9 cellular contexts compared by ENCODE assay signal in genomic region chr5:139458580-139459407, GRCh38. TPM values are rescaled to one million over a fixed set of nuclear protein-coding genes. Genes with fewer than 3 reads are reported as not detected.
DNase-seq lines count a peak whose midpoint lies in the region; ATAC-seq, FAIRE-seq and TF ChIP-seq lines count a peak whose summit lies in the region.
"Had no signal": no experiment of that assay in that cellular context is flagged by ENCODE, and none has a peak within 500 bp of the region (broad histone marks: within the 10 kb centered on the region; RNA-seq: fewer than 3 reads in every experiment).

No MANE protein-coding gene starts in this region.

- H3K4me3 ChIP-seq in HEK293 (ENCODE audit: low read depth, low read length) (no peak overlapping the region), HepG2 (replicated peaks in 1 of 3; ENCODE audit: insufficient read depth in 1 of 3, low read depth in 2 of 3, low read length in 3 of 3) (no peak overlapping the region)

- WGBS in HepG2 (ENCODE audit: low lambda C conversion rate): 36% methylated on average over 8 of the region's 8 CpGs

- H3K9ac ChIP-seq in HepG2 (ENCODE audit: insufficient read depth, low read depth, low read length): no peak overlapping the region

- H2AFZ ChIP-seq in HepG2 (ENCODE audit: low read length): no peak overlapping the region

- no TSS peak for BruUV-seq in HepG2 (replicated peaks; lab: Mats Ljungman, UMichigan)

- H3K36me3 ChIP-seq in HEK293 (ENCODE audit: control insufficient read depth in 2 of 2, insufficient read depth in 1 of 2, low read length in 2 of 2): no peaks in the 10 kb centered on the region
- no peaks in the 10 kb centered on the region for H3K36me3 ChIP-seq in HepG2 (replicated peaks in 1 of 2; ENCODE audit: control insufficient read depth in 1 of 2, insufficient read depth in 2 of 2, low read length in 2 of 2)

- FAIRE-seq in RCC 7860 (lab: Jason Lieb, UNC): no peak
- FAIRE-seq in HepG2 (lab: Jason Lieb, UNC): no peak
- FAIRE-seq: islet of Langerhans had no signal

- CTCF ChIA-PET in HEK293 (lab: Yijun Ruan, JAX) (interaction anchor here (0.5 to 1.0 kb wide), 2 partner anchors 36 to 135 kb away, joined by 3 to 4 read pairs; no protein-coding TSS in a partner anchor), HepG2 (lab: Yijun Ruan, JAX; ENCODE audit: low intra/inter-chr PET ratio, low total read pairs) (no interaction called here)

- intact Hi-C loops in HepG2 (cut with micrococcal nuclease; ENCODE audit: unreplicated experiment): no loop called here

- TF ChIP-seq RAD21 in HepG2 (CRISPR knock-in tag; IDR thresholded peaks at IDR 0.05): no peak

- peak overlapping the region; percentile 59 for H3K4me2 ChIP-seq in HepG2 (ENCODE audit: low read depth, low read length)

- no peaks in the 10 kb centered on the region for H3K79me2 ChIP-seq in HepG2 (ENCODE audit: insufficient read depth, low read length)

- peaks cover 8 to 41% of the 10 kb centered on the region in 2 experiments for H3K27me3 ChIP-seq in HepG2 (ENCODE audit: control insufficient read depth in 1 of 2, insufficient read depth in 2 of 2, low read length in 2 of 2)

- TF ChIP-seq CTCF in HEK293 (tag by site-specific recombination; IDR thresholded peaks at IDR 0.05) (no peak), HepG2 (CRISPR knock-in tag; IDR thresholded peaks at IDR 0.05) (no peak)

- in situ Hi-C loops in HepG2 (cut with HindIII; ENCODE audit: extremely low pct_ligation_motif_present, low pct_unique_long_range_greater_than_20kb): no loop called here

- H3K9me3 ChIP-seq in HEK293 (ENCODE audit: control insufficient read depth, insufficient read depth, low read depth, low read length) (no peaks in the 10 kb centered on the region), HepG2 (ENCODE audit: low read length) (no peaks in the 10 kb centered on the region)

- DNase-seq in EL: peak; percentile 82
- DNase-seq in RCC 7860 (ENCODE audit: low spot score): peak; percentile 70
- peak; percentile 73 for DNase-seq in activated naive CD4-positive, alpha-beta T cell treated with anti-CD3 and anti-CD28 coated beads, Interleukin-2, amount 50 U/mL, for 16 hours
- DNase-seq in HepG2 (ENCODE audit: low spot score): no peak
- peak; percentile 75 for DNase-seq in stimulated activated naive CD8-positive, alpha-beta T cell treated with anti-CD3 and anti-CD28 coated beads, Interleukin-15, Interleukin-2, amounts not matched to agents 100 U/mL and 50 U/mL, for 24 hours
- no peak for DNase-seq in cerebellar nuclear complex (lab: John Stamatoyannopoulos, UW)
- no peak for DNase-seq in GM19240 (ENCODE audit: insufficient read length, low spot score)

- H3K27ac ChIP-seq in HEK293 (ENCODE audit: extremely low read depth, low read depth, low read length): no peak overlapping the region
- H3K27ac ChIP-seq in HepG2 (ENCODE audit: extremely low read length, insufficient read depth, low read length): no peak overlapping the region

- no peaks in the 10 kb centered on the region for H4K20me1 ChIP-seq in HepG2 (ENCODE audit: insufficient read depth, low read length)

- no peak for TF ChIP-seq POLR2A in HepG2 (IDR thresholded peaks at IDR 0.05; ENCODE audit: insufficient read depth in 1 of 2, low read depth in 2 of 2, low read length in 2 of 2)

- H3K4me1 ChIP-seq in HEK293 (ENCODE audit: control insufficient read depth, insufficient read depth, low read length) (no peaks in the 10 kb centered on the region; the same call in 1 of the 2 replicates), HepG2 (ENCODE audit: insufficient read depth, low read length) (peaks cover 41% of the 10 kb centered on the region)

- TF ChIP-seq EP300 in HepG2 (IDR thresholded peaks at IDR 0.05; ENCODE audit: low read depth in 2 of 2, low read length in 2 of 2): no peak
- TF ChIP-seq EP300 in HepG2 (CRISPR knock-in tag; IDR thresholded peaks at IDR 0.05; ENCODE audit: borderline replicate concordance): no peak

- POLR2A ChIA-PET in HEK293 (lab: Yijun Ruan, JAX) (interaction anchor here (0.9 to 1.1 kb wide), 2 partner anchors 10 to 20 kb away, joined by 3 to 6 read pairs; no protein-coding TSS in a partner anchor), HepG2 (lab: Yijun Ruan, JAX) (interaction anchor here (0.9 to 1.4 kb wide), 4 partner anchors 20 to 103 kb away, joined by 3 to 5 read pairs (median 4); partner anchors contain the start of genes DNAJC18 and UBE2D2)

- ATAC-seq in HepG2: peak; percentile 17
- ATAC-seq in stimulated activated naive CD8-positive, alpha-beta T cell treated with anti-CD3 and anti-CD28 coated beads, Interleukin-15, Interleukin-2, amounts not matched to agents 100 U/mL and 50 U/mL, for 24 hours: peak; percentile 93

RNA-seq across cellular contexts. Expression of gene ECSCR, which starts 3.7 kb away (rescaled TPM):
- total RNA-seq in HepG2 (2016; rRNA removed; fragmentation: Illumina TruSeq; extraction: Trizol): not detected in 2 replicates
- total RNA-seq in HepG2 (2016; cell fraction: cytosol; rRNA removed; fragmentation: Illumina TruSeq; extraction: Trizol; ENCODE audit: low read depth): not detected in 2 replicates
- total RNA-seq in HepG2 (2016; cell fraction: insoluble cytoplasmic fraction; rRNA removed; fragmentation: Illumina TruSeq; extraction: Trizol): 0.18 TPM in 1 of 2 replicates, not detected in the other
- total RNA-seq in HepG2 (2016; cell fraction: membrane; rRNA removed; fragmentation: Illumina TruSeq; extraction: Trizol): 0.34 and 0.48 TPM in 2 replicates
- not detected in 2 replicates for total RNA-seq in HepG2 (2016; cell fraction: nucleus; rRNA removed; fragmentation: Illumina TruSeq; extraction: Trizol)
- 0.13 and 0.18 TPM in 2 replicates for polyA plus RNA-seq in HepG2 (2011; rRNA removed)
- 0.07 TPM in 1 of 2 replicates, not detected in the other for polyA plus RNA-seq in HepG2 (2011; cell fraction: cytosol; rRNA removed)
- polyA plus RNA-seq in HepG2 (2011; cell fraction: nucleus; rRNA removed): 0.14 and 0.27 TPM in 2 replicates
- not detected in 2 replicates for polyA plus RNA-seq in HepG2 (2012)
- polyA plus RNA-seq in HepG2 (2016; cell fraction: cytosol; fragmentation: Illumina TruSeq; extraction: Trizol; ENCODE audit: low read depth): 0.46 and 0.48 TPM in 2 replicates
- not detected in 2 replicates for polyA plus RNA-seq in HepG2 (2016; cell fraction: insoluble cytoplasmic fraction; fragmentation: Illumina TruSeq; extraction: Trizol; ENCODE audit: low read depth)
- polyA plus RNA-seq in HepG2 (2016; cell fraction: membrane; fragmentation: Illumina TruSeq; extraction: Trizol; ENCODE audit: low read depth): not detected in 2 replicates
- polyA plus RNA-seq in HepG2 (2016; cell fraction: nucleus; fragmentation: Illumina TruSeq; extraction: Trizol; ENCODE audit: insufficient read depth, low read depth): not detected in 2 replicates
- polyA minus RNA-seq in HepG2 (2011; rRNA and poly(A)+ RNA removed; ENCODE audit: low replicate concordance): 0.86 TPM in 1 of 2 replicates, not detected in the other
- polyA minus RNA-seq in HepG2 (2011; cell fraction: cytosol; rRNA and poly(A)+ RNA removed): not detected in 2 replicates
- not detected in 2 replicates for polyA minus RNA-seq in HepG2 (2011; cell fraction: nucleus; rRNA and poly(A)+ RNA removed)

RNA-seq across cellular contexts. Expression of gene SMIM33, which starts 12.0 kb away (rescaled TPM):
- total RNA-seq in HepG2 (2016; rRNA removed; fragmentation: Illumina TruSeq; extraction: Trizol): not detected in 2 replicates
- not detected in 2 replicates for total RNA-seq in HepG2 (2016; cell fraction: cytosol; rRNA removed; fragmentation: Illumina TruSeq; extraction: Trizol; ENCODE audit: low read depth)
- total RNA-seq in HepG2 (2016; cell fraction: insoluble cytoplasmic fraction; rRNA removed; fragmentation: Illumina TruSeq; extraction: Trizol): not detected in 2 replicates
- not detected in 2 replicates for total RNA-seq in HepG2 (2016; cell fraction: membrane; rRNA removed; fragmentation: Illumina TruSeq; extraction: Trizol)
- total RNA-seq in HepG2 (2016; cell fraction: nucleus; rRNA removed; fragmentation: Illumina TruSeq; extraction: Trizol): not detected in 2 replicates
- polyA plus RNA-seq in HepG2 (2011; rRNA removed): 0.03 TPM in 1 of 2 replicates, not detected in the other
- polyA plus RNA-seq in HepG2 (2011; cell fraction: cytosol; rRNA removed): not detected in 2 replicates
- polyA plus RNA-seq in HepG2 (2011; cell fraction: nucleus; rRNA removed): not detected in 2 replicates
- polyA plus RNA-seq in HepG2 (2012): not detected in 2 replicates
- polyA plus RNA-seq in HepG2 (2016; cell fraction: cytosol; fragmentation: Illumina TruSeq; extraction: Trizol; ENCODE audit: low read depth): not detected in 2 replicates
- not detected in 2 replicates for polyA plus RNA-seq in HepG2 (2016; cell fraction: insoluble cytoplasmic fraction; fragmentation: Illumina TruSeq; extraction: Trizol; ENCODE audit: low read depth)
- not detected in 2 replicates for polyA plus RNA-seq in HepG2 (2016; cell fraction: membrane; fragmentation: Illumina TruSeq; extraction: Trizol; ENCODE audit: low read depth)
- not detected in 2 replicates for polyA plus RNA-seq in HepG2 (2016; cell fraction: nucleus; fragmentation: Illumina TruSeq; extraction: Trizol; ENCODE audit: insufficient read depth, low read depth)
- polyA minus RNA-seq in HepG2 (2011; rRNA and poly(A)+ RNA removed; ENCODE audit: low replicate concordance): 0.18 TPM in 1 of 2 replicates, not detected in the other
- polyA minus RNA-seq in HepG2 (2011; cell fraction: cytosol; rRNA and poly(A)+ RNA removed): not detected in 2 replicates
- polyA minus RNA-seq in HepG2 (2011; cell fraction: nucleus; rRNA and poly(A)+ RNA removed): not detected in 2 replicates

RNA-seq across cellular contexts. Expression of gene DNAJC18, which starts 19.5 kb away (rescaled TPM):
- 6.5 and 9.6 TPM in 2 replicates for total RNA-seq in HepG2 (2016; rRNA removed; fragmentation: Illumina TruSeq; extraction: Trizol)
- total RNA-seq in HepG2 (2016; cell fraction: cytosol; rRNA removed; fragmentation: Illumina TruSeq; extraction: Trizol; ENCODE audit: low read depth): 2.3 and 2.5 TPM in 2 replicates
- 5.6 and 9.2 TPM in 2 replicates for total RNA-seq in HepG2 (2016; cell fraction: insoluble cytoplasmic fraction; rRNA removed; fragmentation: Illumina TruSeq; extraction: Trizol)
- total RNA-seq in HepG2 (2016; cell fraction: membrane; rRNA removed; fragmentation: Illumina TruSeq; extraction: Trizol): 4.6 and 5.4 TPM in 2 replicates
- 6.0 and 8.1 TPM in 2 replicates for total RNA-seq in HepG2 (2016; cell fraction: nucleus; rRNA removed; fragmentation: Illumina TruSeq; extraction: Trizol)
- 5.7 and 6.6 TPM in 2 replicates for polyA plus RNA-seq in HepG2 (2011; rRNA removed)
- polyA plus RNA-seq in HepG2 (2011; cell fraction: cytosol; rRNA removed): 2.3 and 3.6 TPM in 2 replicates
- 1.3 and 1.6 TPM in 2 replicates for polyA plus RNA-seq in HepG2 (2011; cell fraction: nucleus; rRNA removed)
- polyA plus RNA-seq in HepG2 (2012): 9.7 and 12.5 TPM in 2 replicates
- polyA plus RNA-seq in HepG2 (2016; cell fraction: cytosol; fragmentation: Illumina TruSeq; extraction: Trizol; ENCODE audit: low read depth): 1.6 and 4.1 TPM in 2 replicates
- polyA plus RNA-seq in HepG2 (2016; cell fraction: insoluble cytoplasmic fraction; fragmentation: Illumina TruSeq; extraction: Trizol; ENCODE audit: low read depth): 9.3 and 9.5 TPM in 2 replicates
- 4.1 and 4.4 TPM in 2 replicates for polyA plus RNA-seq in HepG2 (2016; cell fraction: membrane; fragmentation: Illumina TruSeq; extraction: Trizol; ENCODE audit: low read depth)
- 7.1 and 8.5 TPM in 2 replicates for polyA plus RNA-seq in HepG2 (2016; cell fraction: nucleus; fragmentation: Illumina TruSeq; extraction: Trizol; ENCODE audit: insufficient read depth, low read depth)
- polyA minus RNA-seq in HepG2 (2011; rRNA and poly(A)+ RNA removed; ENCODE audit: low replicate concordance): 3.3 and 4.3 TPM in 2 replicates
- 4.4 and 5.2 TPM in 2 replicates for polyA minus RNA-seq in HepG2 (2011; cell fraction: cytosol; rRNA and poly(A)+ RNA removed)
- polyA minus RNA-seq in HepG2 (2011; cell fraction: nucleus; rRNA and poly(A)+ RNA removed): 3.1 and 3.6 TPM in 2 replicates

RNA-seq across cellular contexts. Expression of gene STING1, which starts 23.8 kb away (rescaled TPM):
- 0.56 and 1.3 TPM in 2 replicates for total RNA-seq in HepG2 (2016; rRNA removed; fragmentation: Illumina TruSeq; extraction: Trizol)
- 0.40 and 0.71 TPM in 2 replicates for total RNA-seq in HepG2 (2016; cell fraction: cytosol; rRNA removed; fragmentation: Illumina TruSeq; extraction: Trizol; ENCODE audit: low read depth)
- 0.59 and 1.8 TPM in 2 replicates for total RNA-seq in HepG2 (2016; cell fraction: insoluble cytoplasmic fraction; rRNA removed; fragmentation: Illumina TruSeq; extraction: Trizol)
- total RNA-seq in HepG2 (2016; cell fraction: membrane; rRNA removed; fragmentation: Illumina TruSeq; extraction: Trizol): 1.0 and 1.5 TPM in 2 replicates
- 2.5 and 3.9 TPM in 2 replicates for total RNA-seq in HepG2 (2016; cell fraction: nucleus; rRNA removed; fragmentation: Illumina TruSeq; extraction: Trizol)
- polyA plus RNA-seq in HepG2 (2011; rRNA removed): 4.4 and 5.1 TPM in 2 replicates
- 2.4 and 3.4 TPM in 2 replicates for polyA plus RNA-seq in HepG2 (2011; cell fraction: cytosol; rRNA removed)
- 22.3 and 29.1 TPM in 2 replicates for polyA plus RNA-seq in HepG2 (2011; cell fraction: nucleus; rRNA removed)
- 2.3 and 2.4 TPM in 2 replicates for polyA plus RNA-seq in HepG2 (2012)
- 0.61 and 0.71 TPM in 2 replicates for polyA plus RNA-seq in HepG2 (2016; cell fraction: cytosol; fragmentation: Illumina TruSeq; extraction: Trizol; ENCODE audit: low read depth)
- polyA plus RNA-seq in HepG2 (2016; cell fraction: insoluble cytoplasmic fraction; fragmentation: Illumina TruSeq; extraction: Trizol; ENCODE audit: low read depth): 1.1 and 1.5 TPM in 2 replicates
- polyA plus RNA-seq in HepG2 (2016; cell fraction: membrane; fragmentation: Illumina TruSeq; extraction: Trizol; ENCODE audit: low read depth): 0.69 and 1.1 TPM in 2 replicates
- polyA plus RNA-seq in HepG2 (2016; cell fraction: nucleus; fragmentation: Illumina TruSeq; extraction: Trizol; ENCODE audit: insufficient read depth, low read depth): 4.0 and 5.3 TPM in 2 replicates
- 3.6 and 36.7 TPM in 2 replicates for polyA minus RNA-seq in HepG2 (2011; rRNA and poly(A)+ RNA removed; ENCODE audit: low replicate concordance)
- polyA minus RNA-seq in HepG2 (2011; cell fraction: cytosol; rRNA and poly(A)+ RNA removed): 2.2 and 3.8 TPM in 2 replicates
- polyA minus RNA-seq in HepG2 (2011; cell fraction: nucleus; rRNA and poly(A)+ RNA removed): 4.4 and 5.2 TPM in 2 replicates

RNA-seq across cellular contexts. Expression of gene SPATA24, which starts 54.9 kb away (rescaled TPM):
- total RNA-seq in HepG2 (2016; rRNA removed; fragmentation: Illumina TruSeq; extraction: Trizol): 11.1 and 13.0 TPM in 2 replicates
- 6.2 and 6.8 TPM in 2 replicates for total RNA-seq in HepG2 (2016; cell fraction: cytosol; rRNA removed; fragmentation: Illumina TruSeq; extraction: Trizol; ENCODE audit: low read depth)
- total RNA-seq in HepG2 (2016; cell fraction: insoluble cytoplasmic fraction; rRNA removed; fragmentation: Illumina TruSeq; extraction: Trizol): 10.6 and 12.4 TPM in 2 replicates
- total RNA-seq in HepG2 (2016; cell fraction: membrane; rRNA removed; fragmentation: Illumina TruSeq; extraction: Trizol): 7.9 and 8.2 TPM in 2 replicates
- 8.6 and 10.2 TPM in 2 replicates for total RNA-seq in HepG2 (2016; cell fraction: nucleus; rRNA removed; fragmentation: Illumina TruSeq; extraction: Trizol)
- 6.0 and 8.5 TPM in 2 replicates for polyA plus RNA-seq in HepG2 (2011; rRNA removed)
- 5.7 and 6.1 TPM in 2 replicates for polyA plus RNA-seq in HepG2 (2011; cell fraction: cytosol; rRNA removed)
- 12.2 and 14.9 TPM in 2 replicates for polyA plus RNA-seq in HepG2 (2011; cell fraction: nucleus; rRNA removed)
- polyA plus RNA-seq in HepG2 (2012): 14.6 and 18.0 TPM in 2 replicates
- 6.8 and 7.1 TPM in 2 replicates for polyA plus RNA-seq in HepG2 (2016; cell fraction: cytosol; fragmentation: Illumina TruSeq; extraction: Trizol; ENCODE audit: low read depth)
- polyA plus RNA-seq in HepG2 (2016; cell fraction: insoluble cytoplasmic fraction; fragmentation: Illumina TruSeq; extraction: Trizol; ENCODE audit: low read depth): 12.2 and 14.9 TPM in 2 replicates
- polyA plus RNA-seq in HepG2 (2016; cell fraction: membrane; fragmentation: Illumina TruSeq; extraction: Trizol; ENCODE audit: low read depth): 5.6 and 5.7 TPM in 2 replicates
- polyA plus RNA-seq in HepG2 (2016; cell fraction: nucleus; fragmentation: Illumina TruSeq; extraction: Trizol; ENCODE audit: insufficient read depth, low read depth): 7.6 and 11.7 TPM in 2 replicates
- polyA minus RNA-seq in HepG2 (2011; rRNA and poly(A)+ RNA removed; ENCODE audit: low replicate concordance): 3.8 and 5.0 TPM in 2 replicates
- polyA minus RNA-seq in HepG2 (2011; cell fraction: cytosol; rRNA and poly(A)+ RNA removed): 3.3 and 4.6 TPM in 2 replicates
- 10.6 and 14.0 TPM in 2 replicates for polyA minus RNA-seq in HepG2 (2011; cell fraction: nucleus; rRNA and poly(A)+ RNA removed)

Comparison
In these comparisons a context has a peak if more than half of its experiments do, and no peak if none do; other contexts are left out.
1. DNase-seq: peak in EL (single experiment), RCC 7860 (single experiment), activated naive CD4-positive, alpha-beta T cell treated with anti-CD3 and anti-CD28 coated beads, Interleukin-2, amount 50 U/mL, for 16 hours (single experiment) and stimulated activated naive CD8-positive, alpha-beta T cell treated with anti-CD3 and anti-CD28 coated beads, Interleukin-15, Interleukin-2, amounts not matched to agents 100 U/mL and 50 U/mL, for 24 hours (single experiment); none in HepG2 (single experiment), cerebellar nuclear complex (0 of 2) and GM19240 (single experiment).